Comparison of ENCODE assay signal across 23 cellular contexts in genomic region chr6:124590001-124590400, GRCh38.
DNase-seq lines count a peak whose midpoint lies in the region; ATAC-seq and TF ChIP-seq lines count a peak whose summit lies in the region.
"Had no signal": no experiment of that assay in that cellular context is flagged by ENCODE, and none has a peak within 500 bp of the region (broad histone marks: within the 10 kb centered on the region; RNA-seq: fewer than 3 reads in every experiment).

No MANE protein-coding gene starts in this region.

- peaks cover 0 to under 1% of the 10 kb centered on the region in 2 experiments for H3K4me1 ChIP-seq in trophoblast cell (ENCODE audit: control insufficient read depth in 1 of 2, insufficient read depth in 2 of 2, low read length in 2 of 2)
- H3K4me1 ChIP-seq: Peyer's patch had no signal

- no peak overlapping the region for H3K27ac Mint-ChIP-seq in naive thymus-derived CD8-positive, alpha-beta T cell
- H3K27ac Mint-ChIP-seq: IgD-negative memory B cell had no signal

- no peak overlapping the region for H3K18ac ChIP-seq in trophoblast cell (ENCODE audit: low read length)

- no peaks in the 10 kb centered on the region for H3K9me3 ChIP-seq in trophoblast cell (ENCODE audit: insufficient read depth, low read depth, low read length)
- H3K9me3 ChIP-seq: Peyer's patch, SK-N-SH had no signal

- WGBS in trophoblast cell (ENCODE audit: extremely low coverage, insufficient coverage, insufficient read length): no CpG with 5 or more reads among the region's 2 CpGs

- no peaks in the 10 kb centered on the region for H3K79me1 ChIP-seq in trophoblast cell (ENCODE audit: low read length)

- H3K27me3 ChIP-seq in trophoblast cell (ENCODE audit: insufficient read depth, low read length): no peaks in the 10 kb centered on the region
- H3K27me3 ChIP-seq: Peyer's patch had no signal

- no peak overlapping the region for H3K4me3 Mint-ChIP-seq in naive thymus-derived CD8-positive, alpha-beta T cell
- H3K4me3 Mint-ChIP-seq: IgD-negative memory B cell had no signal

- H2AFZ ChIP-seq in trophoblast cell (ENCODE audit: insufficient read depth, low read length, poor library complexity): no peak overlapping the region

- H3K79me2 ChIP-seq in trophoblast cell (ENCODE audit: control insufficient read depth, insufficient read depth, low read length, poor library complexity): no peaks in the 10 kb centered on the region

- POLR2A ChIA-PET in naive thymus-derived CD8-positive, alpha-beta T cell (lab: Charles Lee): no interaction called here

- H4K12ac ChIP-seq in trophoblast cell (ENCODE audit: low read depth, low read length): no peak overlapping the region

- H3K4me2 ChIP-seq in trophoblast cell (ENCODE audit: low read length): no peak overlapping the region
- H3K4me2 ChIP-seq: KMS-11, SK-N-SH had no signal

- no peaks in the 10 kb centered on the region for H3K4me1 Mint-ChIP-seq in naive thymus-derived CD8-positive, alpha-beta T cell
- H3K4me1 Mint-ChIP-seq: IgD-negative memory B cell had no signal

- no peak overlapping the region for H3K4ac ChIP-seq in trophoblast cell (ENCODE audit: low read depth, low read length)

- H3K14ac ChIP-seq in trophoblast cell (ENCODE audit: low read length): no peak overlapping the region

- no peak overlapping the region for H2BK5ac ChIP-seq in trophoblast cell (ENCODE audit: low read depth, low read length, poor library complexity)

- no peak overlapping the region for H2AK5ac ChIP-seq in trophoblast cell (ENCODE audit: low read length)

- no peak overlapping the region for H3K27ac ChIP-seq in trophoblast cell (ENCODE audit: low read depth, low read length)
- H3K27ac ChIP-seq: HL-60, KMS-11, Peyer's patch had no signal

- H3K23ac ChIP-seq in trophoblast cell (ENCODE audit: low read length): no peak overlapping the region

- no peaks in the 10 kb centered on the region for H3K36me3 ChIP-seq in trophoblast cell (ENCODE audit: control insufficient read depth in 1 of 2, insufficient read depth in 2 of 2, low read length in 2 of 2)
- H3K36me3 ChIP-seq: Peyer's patch had no signal

- DNase-seq in ELF-1 (ENCODE audit: low read depth, low spot score): peak; percentile 61
- DNase-seq in NOMO-1 treated with DMSO at 0.1 percent for 48 hours (lab: John Stamatoyannopoulos, UW; ENCODE audit: unreplicated experiment): peak; percentile 35
- DNase-seq in epithelial cell of esophagus (ENCODE audit: low read depth): peak; percentile 74
- peak; percentile 91 to 98 for DNase-seq in trophoblast cell
- DNase-seq in COLO668 (lab: John Stamatoyannopoulos, UW; ENCODE audit: unreplicated experiment): no peak
- DNase-seq in naive thymus-derived CD8-positive, alpha-beta T cell: no peak
- DNase-seq in NCI-H510A (lab: John Stamatoyannopoulos, UW): no peak
- DNase-seq: 8988T, ACHN, DMS153, DND-41, NCI-H1105, NCI-H1436 treated with DMSO at 0.1 percent for 48 hours, NCI-H187 treated with DMSO at 0.1 percent for 48 hours, NCI-H2171 treated with DMSO at 0.1 percent for 48 hours, NCI-H526, OCI-M1, Peyer's patch, SIG-M5, SK-N-SH had no signal

- no peak overlapping the region for H4K8ac ChIP-seq in trophoblast cell (ENCODE audit: low read depth, low read length)

- H2BK12ac ChIP-seq in trophoblast cell (ENCODE audit: low read length): no peak overlapping the region

- H3K9ac ChIP-seq in trophoblast cell (ENCODE audit: low read length): no peak overlapping the region
- H3K9ac ChIP-seq: KMS-11, SK-N-SH had no signal

- H3K4me3 ChIP-seq in epithelial cell of esophagus (ENCODE audit: low read length) (no peak overlapping the region), trophoblast cell (ENCODE audit: low read depth, low read length) (no peak overlapping the region)
- H3K4me3 ChIP-seq: Peyer's patch had no signal

- peaks cover 0 to 15% (median 0%) of the 10 kb centered on the region in 9 donors for H3K9me3 Mint-ChIP-seq in naive thymus-derived CD8-positive, alpha-beta T cell

- H2BK120ac ChIP-seq in trophoblast cell (ENCODE audit: insufficient read depth, low read length, poor library complexity): no peak overlapping the region

- no peak for ATAC-seq in naive thymus-derived CD8-positive, alpha-beta T cell

- TF ChIP-seq CTCF in epithelial cell of esophagus (IDR thresholded peaks at IDR 0.05; ENCODE audit: insufficient read depth, low read depth, low read length, missing control alignments): no peak

- H3K36me3 Mint-ChIP-seq in naive thymus-derived CD8-positive, alpha-beta T cell: no peaks in the 10 kb centered on the region
- H3K36me3 Mint-ChIP-seq: IgD-negative memory B cell had no signal

- H3K27me3 Mint-ChIP-seq in naive thymus-derived CD8-positive, alpha-beta T cell: peaks cover 0 to 3% (median 0%) of the 10 kb centered on the region in 5 donors
- H3K27me3 Mint-ChIP-seq: IgD-negative memory B cell had no signal

- no peak overlapping the region for H4K91ac ChIP-seq in trophoblast cell (ENCODE audit: low read depth, low read length)

Comparison
In these comparisons a context has a peak if more than half of its experiments do, and no peak if none do; other contexts are left out.
1. DNase-seq: peak in ELF-1 (single experiment), NOMO-1 treated with DMSO at 0.1 percent for 48 hours (single experiment), epithelial cell of esophagus (single experiment) and trophoblast cell (2 of 2); none in COLO668 (single experiment), naive thymus-derived CD8-positive, alpha-beta T cell (0 of 10) and NCI-H510A (single experiment).